In genomic region chr5:89359046-89359445, GRCh38 we compare ENCODE assay signal across 8 cellular contexts.
"Had no signal": no experiment of that assay in that cellular context is flagged by ENCODE, and none has a peak within 500 bp of the region (broad histone marks: within the 10 kb centered on the region; RNA-seq: fewer than 3 reads in every experiment).

No MANE protein-coding gene starts in this region.

- H3K4me3 Mint-ChIP-seq: GM23338, H9, HFFc6 had no signal

- H3K4me2 ChIP-seq: GM23338 had no signal

- ATAC-seq: GM23338, K562 had no signal

- H3K4me3 ChIP-seq: GM23338, K562 had no signal

- H3K9me3 Mint-ChIP-seq: GM23338, H9, HFFc6 had no signal

- H3K27ac Mint-ChIP-seq: H9, HFFc6 had no signal

- DNase-seq: H9, HCEC 1CT, HFFc6, IMR-90, KG1 had no signal

- H3K27ac ChIP-seq: HL-60 had no signal

- H2AFZ ChIP-seq: GM23338 had no signal
